Comparison of ENCODE assay signal across 8 cellular contexts in the genomic region with DNA sequence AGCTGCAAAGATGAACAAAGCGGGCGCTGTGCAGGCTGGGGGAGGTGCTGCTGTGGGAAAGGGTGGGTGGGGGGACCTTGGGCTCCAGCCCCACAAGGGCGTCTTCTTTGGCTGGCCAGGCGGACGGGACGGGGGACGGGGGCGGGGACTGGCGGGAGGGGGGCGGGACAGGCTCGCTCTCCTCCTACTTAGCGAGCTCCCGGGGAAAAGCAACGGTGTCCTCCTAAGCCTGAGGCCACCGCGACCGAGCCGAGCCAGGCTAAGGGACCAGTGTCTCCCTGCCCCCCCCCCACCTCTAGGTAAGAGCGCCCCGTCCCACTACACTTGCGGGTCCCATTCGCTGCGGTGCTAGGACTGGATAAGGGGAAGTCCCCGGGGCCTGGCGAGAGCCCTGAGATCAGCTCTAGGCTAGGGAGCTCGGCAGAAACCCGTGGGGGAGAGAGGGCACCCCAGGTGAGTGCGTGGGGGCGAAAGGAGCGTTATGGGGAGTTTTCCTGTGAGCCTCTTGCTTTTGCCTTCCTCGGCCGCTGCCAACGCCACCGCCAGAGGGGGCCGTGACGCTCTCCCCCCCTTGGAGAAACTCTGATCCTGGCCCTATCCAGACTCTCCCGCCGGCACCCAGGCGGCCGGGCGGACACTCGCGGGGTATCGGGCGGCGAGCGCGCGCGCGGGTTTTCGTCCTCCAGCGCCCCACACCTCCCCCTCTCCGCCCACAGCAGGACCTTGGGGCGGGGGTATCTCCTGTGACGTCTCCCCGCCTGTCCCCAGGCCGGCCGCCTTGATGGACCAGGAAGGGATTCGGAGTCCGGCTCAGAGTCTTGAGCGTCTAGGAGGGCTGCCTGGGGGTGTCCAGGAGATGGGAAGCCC. TPM values are rescaled to one million over a fixed set of nuclear protein-coding genes. Genes with fewer than 3 reads are reported as not detected.
DNase-seq lines count a peak whose midpoint lies in the region; ATAC-seq and TF ChIP-seq lines count a peak whose summit lies in the region.

A gene (plus strand): TSS at position 215 of the 867 bp plus-strand sequence. CDS start 6,222 bp downstream, outside the sequence.

- peak within 1 kb of the TSS in 1 of 2 donors; percentile 7 for H3K9ac ChIP-seq in liver (ENCODE audit: low read depth in 1 of 2, low read length in 2 of 2)

- TF ChIP-seq CTCF in GM12864 (IDR thresholded peaks at IDR 0.05; ENCODE audit: low read depth, low read length, missing control alignments) (peak; percentile 52), liver (IDR thresholded peaks at IDR 0.05; ENCODE audit: low read depth, low read length, missing input control) (peak; percentile 22)

- H3K36me3 ChIP-seq in ectodermal cell (ENCODE audit: control insufficient read depth, insufficient read depth, low read length) (no peaks in the 10 kb centered on the region), liver (ENCODE audit: control insufficient read depth in 4 of 4, insufficient read depth in 3 of 4, low read depth in 1 of 4, low read length in 3 of 4) (peaks cover 0 to 2% (median 2%) of the 10 kb centered on the region in 4 donors)

- no peak within 1 kb of the TSS for H3K27ac Mint-ChIP-seq in activated CD4-positive, alpha-beta memory T cell treated with anti-CD3 and anti-CD28 coated beads for 36 hours

- 2% methylated on average over 61 to 62 of the region's 62 CpGs for WGBS in ectodermal cell, 2 experiments
- WGBS in liver, result 2% methylated on average over 62 of the region's 62 CpGs

- H3K36me3 Mint-ChIP-seq in activated CD4-positive, alpha-beta memory T cell treated with anti-CD3 and anti-CD28 coated beads for 36 hours, result peaks cover 1% of the 10 kb centered on the region

- peaks cover 22% of the 10 kb centered on the region for H3K4me1 Mint-ChIP-seq in activated CD4-positive, alpha-beta memory T cell treated with anti-CD3 and anti-CD28 coated beads for 36 hours (ENCODE audit: low read depth)

- H3K27ac ChIP-seq in ectodermal cell (ENCODE audit: insufficient read depth, low read depth, low read length, poor library complexity, severe bottlenecking) (no peak within 1 kb of the TSS), liver (ENCODE audit: low read depth in 1 of 2, low read length in 2 of 2) (peak within 1 kb of the TSS; percentile 75)

- CTCF ChIA-PET in activated CD4-positive, alpha-beta memory T cell treated with anti-CD3 and anti-CD28 coated beads for 36 hours (lab: Charles Lee), result interaction anchor here (0.6 to 11.7 kb wide), 2 partner anchors 14 to 229 kb away, joined by 3 to 137 read pairs; no protein-coding TSS in a partner anchor

- peak in 1 of 2 donors; percentile 20 for TF ChIP-seq RAD21 in liver (IDR thresholded peaks at IDR 0.05)

- POLR2A ChIA-PET in activated CD4-positive, alpha-beta memory T cell treated with anti-CD3 and anti-CD28 coated beads for 36 hours (lab: Charles Lee), result no interaction called here

- H3K4me3 ChIP-seq in GM12864 (ENCODE audit: low read depth, low read length) (peak within 1 kb of the TSS; percentile 52), ectodermal cell (ENCODE audit: insufficient read depth, low read depth, low read length) (peak within 1 kb of the TSS; percentile 41), liver (ENCODE audit: low read depth in 1 of 3, low read length in 3 of 3) (peak within 1 kb of the TSS; percentile 29 to 59 (median 48))

- ATAC-seq in HG03025 (IDR thresholded peaks at IDR 0.05; ENCODE audit: low FRiP score, unreplicated experiment), result no peak

- DNase-seq in GM12864 (ENCODE audit: low read depth), result no peak
- DNase-seq in NCI-H2107 treated with DMSO at 0.1 percent for 48 hours (lab: John Stamatoyannopoulos, UW; ENCODE audit: unreplicated experiment), result peak; percentile 18
- DNase-seq in activated CD4-positive, alpha-beta memory T cell treated with anti-CD3 and anti-CD28 coated beads for 36 hours, result peak; percentile 57
- peak; percentile 54 for DNase-seq in stimulated activated CD4-positive, alpha-beta T cell treated with anti-CD3 and anti-CD28 coated beads, Interleukin-4, amount 100 ng/mL, for 1 hour
- no peak for DNase-seq in NCI-H187 treated with DMSO at 0.1 percent for 48 hours (lab: John Stamatoyannopoulos, UW)

- no peaks in the 10 kb centered on the region for H3K9me3 ChIP-seq in ectodermal cell (ENCODE audit: control insufficient read depth, low read length)
- H3K9me3 ChIP-seq in liver (ENCODE audit: control insufficient read depth in 4 of 4, low read length in 3 of 4), result no peaks in the 10 kb centered on the region

- H3K27me3 ChIP-seq in ectodermal cell (ENCODE audit: control insufficient read depth, insufficient read depth, low read length, poor library complexity, severe bottlenecking) (peaks cover 64% of the 10 kb centered on the region), liver (ENCODE audit: control insufficient read depth in 4 of 4, insufficient read depth in 4 of 4, low read length in 3 of 4) (no peaks in the 10 kb centered on the region)

- intact Hi-C loops in activated CD4-positive, alpha-beta memory T cell treated with anti-CD3 and anti-CD28 coated beads for 36 hours (cut with micrococcal nuclease), result loop anchor here (1.0 kb wide), 1 partner anchor 34 kb away; no protein-coding TSS in a partner anchor

- peaks cover 12% of the 10 kb centered on the region for H3K27me3 Mint-ChIP-seq in activated CD4-positive, alpha-beta memory T cell treated with anti-CD3 and anti-CD28 coated beads for 36 hours

- H3K4me1 ChIP-seq in ectodermal cell (ENCODE audit: control insufficient read depth, insufficient read depth, low read length) (peaks cover 62% of the 10 kb centered on the region), liver (ENCODE audit: control insufficient read depth in 4 of 4, insufficient read depth in 4 of 4, low read length in 3 of 4) (peaks cover 0 to 28% (median 17%) of the 10 kb centered on the region in 4 donors)

- no peaks in the 10 kb centered on the region for H3K9me3 Mint-ChIP-seq in activated CD4-positive, alpha-beta memory T cell treated with anti-CD3 and anti-CD28 coated beads for 36 hours

- H3K4me3 Mint-ChIP-seq in activated CD4-positive, alpha-beta memory T cell treated with anti-CD3 and anti-CD28 coated beads for 36 hours, result peak within 1 kb of the TSS; percentile 64

TF ChIP-seq in liver, 16 proteins besides CTCF, POLR2A, EP300 and RAD21:
- TF ChIP-seq, protein P1, sequence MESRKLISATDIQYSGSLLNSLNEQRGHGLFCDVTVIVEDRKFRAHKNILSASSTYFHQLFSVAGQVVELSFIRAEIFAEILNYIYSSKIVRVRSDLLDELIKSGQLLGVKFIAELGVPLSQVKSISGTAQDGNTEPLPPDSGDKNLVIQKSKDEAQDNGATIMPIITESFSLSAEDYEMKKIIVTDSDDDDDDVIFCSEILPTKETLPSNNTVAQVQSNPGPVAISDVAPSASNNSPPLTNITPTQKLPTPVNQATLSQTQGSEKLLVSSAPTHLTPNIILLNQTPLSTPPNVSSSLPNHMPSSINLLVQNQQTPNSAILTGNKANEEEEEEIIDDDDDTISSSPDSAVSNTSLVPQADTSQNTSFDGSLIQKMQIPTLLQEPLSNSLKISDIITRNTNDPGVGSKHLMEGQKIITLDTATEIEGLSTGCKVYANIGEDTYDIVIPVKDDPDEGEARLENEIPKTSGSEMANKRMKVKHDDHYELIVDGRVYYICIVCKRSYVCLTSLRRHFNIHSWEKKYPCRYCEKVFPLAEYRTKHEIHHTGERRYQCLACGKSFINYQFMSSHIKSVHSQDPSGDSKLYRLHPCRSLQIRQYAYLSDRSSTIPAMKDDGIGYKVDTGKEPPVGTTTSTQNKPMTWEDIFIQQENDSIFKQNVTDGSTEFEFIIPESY (IDR thresholded peaks at IDR 0.05), result no peak
- no peak for TF ChIP-seq FOXA2 (IDR thresholded peaks at IDR 0.05)
- no peak for TF ChIP-seq JUND (IDR thresholded peaks at IDR 0.05)
- TF ChIP-seq RXRA (IDR thresholded peaks at IDR 0.05), result no peak
- no peak for TF ChIP-seq NR2F2 (IDR thresholded peaks at IDR 0.05)

RNA-seq across cellular contexts. Expression of the gene that starts here (rescaled TPM):
- 1 to 10 TPM; 2.0 to 2.4 TPM for total RNA-seq in activated CD4-positive, alpha-beta memory T cell treated with anti-CD3 and anti-CD28 coated beads for 36 hours
- 106 TPM for polyA plus RNA-seq in ectodermal cell (2013, experiment 1 of 4)
- 108 TPM for polyA plus RNA-seq in ectodermal cell (2013, experiment 2 of 4)
- 87.9 TPM for polyA plus RNA-seq in ectodermal cell (2013, experiment 3 of 4)
- polyA plus RNA-seq in ectodermal cell (2013, experiment 4 of 4), result 98.6 TPM
- 10 to 100 TPM in 1 of 2 donors, 1 to 10 TPM in 1; 6.8 to 15.4 TPM for total RNA-seq in liver
- 1 to 10 TPM; 4.8 to 5.3 TPM for polyA plus RNA-seq in liver

Comparison
In these comparisons a context has a peak if more than half of its experiments do, and no peak if none do; other contexts are left out.
1. DNase-seq: peak in NCI-H2107 treated with DMSO at 0.1 percent for 48 hours (single experiment), activated CD4-positive, alpha-beta memory T cell treated with anti-CD3 and anti-CD28 coated beads for 36 hours (single experiment) and stimulated activated CD4-positive, alpha-beta T cell treated with anti-CD3 and anti-CD28 coated beads, Interleukin-4, amount 100 ng/mL, for 1 hour (single experiment); none in GM12864 (single experiment) and NCI-H187 treated with DMSO at 0.1 percent for 48 hours (single experiment).
2. Peak in every context shown above with its lines, with median percentiles within 50 percentile points of each other: H3K4me3 ChIP-seq.